In the genomic region with DNA sequence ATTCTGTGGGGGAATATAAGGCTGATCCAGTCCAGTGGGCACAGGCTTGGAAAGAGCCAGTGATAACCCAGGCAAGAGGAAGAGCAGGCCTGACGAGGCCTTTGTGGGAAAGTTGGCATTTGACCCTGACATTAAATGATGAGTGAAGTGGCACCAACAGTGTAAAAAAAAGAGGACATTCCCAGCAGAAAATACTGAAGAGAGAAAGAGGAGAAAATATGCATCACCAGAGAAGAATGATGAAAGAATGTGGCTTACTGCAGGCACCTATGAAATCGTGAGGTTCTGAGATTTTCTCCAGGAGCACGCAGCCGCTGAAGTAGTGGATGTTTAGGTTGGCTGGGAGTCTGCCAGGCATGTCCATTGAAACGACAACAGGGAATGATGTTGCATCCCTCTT, we compare ENCODE assay signal across 12 cellular contexts. TPM values are rescaled to one million over a fixed set of nuclear protein-coding genes. Genes with fewer than 3 reads are reported as not detected.
"Had no signal": no experiment of that assay in that cellular context is flagged by ENCODE, and none has a peak within 500 bp of the region (broad histone marks: within the 10 kb centered on the region; RNA-seq: fewer than 3 reads in every experiment).

No MANE protein-coding gene starts in this region.

- H3K27ac Mint-ChIP-seq: activated naive CD8-positive, alpha-beta T cell treated with anti-CD3 and anti-CD28 coated beads, Interleukin-2, amount 50 U/mL, for 24 hours; activated T-helper 1 cell treated with anti-CD3 and anti-CD28 coated beads, Interleukin-12 subunit alpha, Interleukin-12 subunit beta, Interleukin-2, Interleukin-4 antibody, amounts not matched to agents 30 ng/mL and 10 ng/mL and 1 ng/mL, durations not matched to agents 14 hours and 24 hours and 36 hours; nephron had no signal

- H3K4me3 ChIP-seq: ascending aorta, cardiac muscle cell, gastroesophageal sphincter had no signal

- DNase-seq: activated CD4-positive, alpha-beta T cell treated with anti-CD3 and anti-CD28 coated beads, Interleukin-2, amount 50 U/mL, for 1 hour; activated naive CD4-positive, alpha-beta T cell treated with Interleukin-2 at 50 U/mL for 16 hours; activated naive CD8-positive, alpha-beta T cell treated with anti-CD3 and anti-CD28 coated beads, Interleukin-2, amount 50 U/mL, for 24 hours; mesendoderm had no signal

- H3K4me1 ChIP-seq: ascending aorta, gastroesophageal sphincter had no signal

- H3K9me3 ChIP-seq: ascending aorta, gastroesophageal sphincter had no signal

- H3K4me3 Mint-ChIP-seq: activated naive CD8-positive, alpha-beta T cell treated with anti-CD3 and anti-CD28 coated beads, Interleukin-2, amount 50 U/mL, for 24 hours; activated T-helper 1 cell treated with anti-CD3 and anti-CD28 coated beads, Interleukin-12 subunit alpha, Interleukin-12 subunit beta, Interleukin-2, Interleukin-4 antibody, amounts not matched to agents 30 ng/mL and 10 ng/mL and 1 ng/mL, durations not matched to agents 14 hours and 24 hours and 36 hours; nephron; stimulated activated memory B cell treated with anti-CD40 and anti-IgM and Interleukin-4, amounts not matched to agents 10 μg/mL and 1 μg/mL and 100 μg/mL, for 72 hours had no signal

- H3K36me3 ChIP-seq: cardiac muscle cell had no signal

- H3K27me3 ChIP-seq: ascending aorta, cardiac muscle cell, gastroesophageal sphincter had no signal

- H3K9me3 Mint-ChIP-seq: activated naive CD8-positive, alpha-beta T cell treated with anti-CD3 and anti-CD28 coated beads, Interleukin-2, amount 50 U/mL, for 24 hours; activated T-helper 1 cell treated with anti-CD3 and anti-CD28 coated beads, Interleukin-12 subunit alpha, Interleukin-12 subunit beta, Interleukin-2, Interleukin-4 antibody, amounts not matched to agents 30 ng/mL and 10 ng/mL and 1 ng/mL, durations not matched to agents 14 hours and 24 hours and 36 hours; nephron had no signal

- H3K27ac ChIP-seq: ascending aorta, cardiac muscle cell, gastroesophageal sphincter had no signal

- H3K4me1 Mint-ChIP-seq: nephron had no signal

- ATAC-seq: activated naive CD8-positive, alpha-beta T cell treated with anti-CD3 and anti-CD28 coated beads, Interleukin-2, amount 50 U/mL, for 24 hours; gastroesophageal sphincter; sciatic nerve; stimulated activated memory B cell treated with anti-CD40 and anti-IgM and Interleukin-4, amounts not matched to agents 10 μg/mL and 1 μg/mL and 100 μg/mL, for 72 hours had no signal

- H3K27me3 Mint-ChIP-seq: activated naive CD8-positive, alpha-beta T cell treated with anti-CD3 and anti-CD28 coated beads, Interleukin-2, amount 50 U/mL, for 24 hours; stimulated activated memory B cell treated with anti-CD40 and anti-IgM and Interleukin-4, amounts not matched to agents 10 μg/mL and 1 μg/mL and 100 μg/mL, for 72 hours had no signal

RNA-seq across cellular contexts. Expression of a gene that starts 30.4 kb away (rescaled TPM):
- total RNA-seq: ascending aorta had no signal
- polyA plus RNA-seq: cardiac muscle cell, liver had no signal
